ENCODE assay signal across 1 cellular context in genomic region chr5:177497297-177498012, GRCh38.
TF ChIP-seq lines count a peak whose summit lies in the region.

TSS of gene PDLIM7 (minus strand) at chr5:177497604. CDS start at chr5:177496512, 1,092 bp downstream.

TF ChIP-seq in K562, 482 proteins besides CTCF, POLR2A, EP300 and RAD21 (continued from another document and continues in another):
- TF ChIP-seq HES1 (IDR thresholded peaks at IDR 0.05; ENCODE audit: low read depth) = no peak
- TF ChIP-seq FOXA1 (IDR thresholded peaks at IDR 0.05; ENCODE audit: borderline replicate concordance) = no peak
- TF ChIP-seq, protein P1, sequence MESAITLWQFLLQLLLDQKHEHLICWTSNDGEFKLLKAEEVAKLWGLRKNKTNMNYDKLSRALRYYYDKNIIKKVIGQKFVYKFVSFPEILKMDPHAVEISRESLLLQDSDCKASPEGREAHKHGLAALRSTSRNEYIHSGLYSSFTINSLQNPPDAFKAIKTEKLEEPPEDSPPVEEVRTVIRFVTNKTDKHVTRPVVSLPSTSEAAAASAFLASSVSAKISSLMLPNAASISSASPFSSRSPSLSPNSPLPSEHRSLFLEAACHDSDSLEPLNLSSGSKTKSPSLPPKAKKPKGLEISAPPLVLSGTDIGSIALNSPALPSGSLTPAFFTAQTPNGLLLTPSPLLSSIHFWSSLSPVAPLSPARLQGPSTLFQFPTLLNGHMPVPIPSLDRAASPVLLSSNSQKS (CRISPR knock-in tag; IDR thresholded peaks at IDR 0.05) = no peak
- no peak for TF ChIP-seq ZNF764 (CRISPR knock-in tag; IDR thresholded peaks at IDR 0.05; ENCODE audit: low read depth)
- TF ChIP-seq TEAD2 (tag; IDR thresholded peaks at IDR 0.05) = no peak
- TF ChIP-seq E2F3 (CRISPR knock-in tag; IDR thresholded peaks at IDR 0.05) = no peak; the same call in 1 of the 2 replicates
- TF ChIP-seq, protein P2, sequence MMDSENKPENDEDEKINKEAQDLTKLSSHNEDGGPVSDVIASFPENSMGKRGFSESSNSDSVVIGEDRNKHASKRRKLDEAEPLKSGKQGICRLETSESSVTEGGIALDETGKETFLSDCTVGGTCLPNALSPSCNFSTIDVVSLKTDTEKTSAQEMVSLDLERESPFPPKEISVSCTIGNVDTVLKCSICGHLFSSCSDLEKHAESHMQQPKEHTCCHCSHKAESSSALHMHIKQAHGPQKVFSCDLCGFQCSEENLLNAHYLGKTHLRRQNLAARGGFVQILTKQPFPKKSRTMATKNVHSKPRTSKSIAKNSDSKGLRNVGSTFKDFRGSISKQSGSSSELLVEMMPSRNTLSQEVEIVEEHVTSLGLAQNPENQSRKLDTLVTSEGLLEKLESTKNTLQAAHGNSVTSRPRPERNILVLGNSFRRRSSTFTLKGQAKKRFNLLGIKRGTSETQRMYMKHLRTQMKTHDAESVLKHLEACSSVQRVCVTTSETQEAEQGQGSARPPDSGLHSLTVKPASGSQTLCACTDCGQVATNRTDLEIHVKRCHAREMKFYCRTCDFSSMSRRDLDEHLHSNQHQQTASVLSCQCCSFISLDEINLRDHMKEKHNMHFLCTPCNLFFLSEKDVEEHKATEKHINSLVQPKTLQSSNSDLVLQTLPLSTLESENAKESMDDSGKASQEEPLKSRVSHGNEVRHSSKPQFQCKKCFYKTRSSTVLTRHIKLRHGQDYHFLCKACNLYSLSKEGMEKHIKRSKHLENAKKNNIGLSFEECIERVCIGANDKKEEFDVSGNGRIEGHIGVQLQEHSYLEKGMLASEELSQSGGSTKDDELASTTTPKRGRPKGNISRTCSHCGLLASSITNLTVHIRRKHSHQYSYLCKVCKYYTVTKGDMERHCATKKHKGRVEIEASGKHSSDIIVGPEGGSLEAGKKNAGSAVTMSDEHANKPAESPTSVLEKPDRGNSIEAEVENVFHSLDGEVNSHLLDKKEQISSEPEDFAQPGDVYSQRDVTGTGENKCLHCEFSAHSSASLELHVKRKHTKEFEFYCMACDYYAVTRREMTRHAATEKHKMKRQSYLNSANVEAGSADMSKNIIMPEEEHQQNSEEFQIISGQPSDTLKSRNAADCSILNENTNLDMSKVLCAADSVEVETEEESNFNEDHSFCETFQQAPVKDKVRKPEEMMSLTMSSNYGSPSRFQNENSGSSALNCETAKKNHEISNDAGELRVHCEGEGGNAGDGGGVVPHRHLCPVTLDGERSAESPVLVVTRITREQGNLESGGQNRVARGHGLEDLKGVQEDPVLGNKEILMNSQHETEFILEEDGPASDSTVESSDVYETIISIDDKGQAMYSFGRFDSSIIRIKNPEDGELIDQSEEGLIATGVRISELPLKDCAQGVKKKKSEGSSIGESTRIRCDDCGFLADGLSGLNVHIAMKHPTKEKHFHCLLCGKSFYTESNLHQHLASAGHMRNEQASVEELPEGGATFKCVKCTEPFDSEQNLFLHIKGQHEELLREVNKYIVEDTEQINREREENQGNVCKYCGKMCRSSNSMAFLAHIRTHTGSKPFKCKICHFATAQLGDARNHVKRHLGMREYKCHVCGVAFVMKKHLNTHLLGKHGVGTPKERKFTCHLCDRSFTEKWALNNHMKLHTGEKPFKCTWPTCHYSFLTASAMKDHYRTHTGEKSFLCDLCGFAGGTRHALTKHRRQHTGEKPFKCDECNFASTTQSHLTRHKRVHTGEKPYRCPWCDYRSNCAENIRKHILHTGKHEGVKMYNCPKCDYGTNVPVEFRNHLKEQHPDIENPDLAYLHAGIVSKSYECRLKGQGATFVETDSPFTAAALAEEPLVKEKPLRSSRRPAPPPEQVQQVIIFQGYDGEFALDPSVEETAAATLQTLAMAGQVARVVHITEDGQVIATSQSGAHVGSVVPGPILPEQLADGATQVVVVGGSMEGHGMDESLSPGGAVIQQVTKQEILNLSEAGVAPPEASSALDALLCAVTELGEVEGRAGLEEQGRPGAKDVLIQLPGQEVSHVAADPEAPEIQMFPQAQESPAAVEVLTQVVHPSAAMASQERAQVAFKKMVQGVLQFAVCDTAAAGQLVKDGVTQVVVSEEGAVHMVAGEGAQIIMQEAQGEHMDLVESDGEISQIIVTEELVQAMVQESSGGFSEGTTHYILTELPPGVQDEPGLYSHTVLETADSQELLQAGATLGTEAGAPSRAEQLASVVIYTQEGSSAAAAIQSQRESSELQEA (IDR thresholded peaks at IDR 0.05; ENCODE audit: low read depth) = no peak
- TF ChIP-seq NR4A1 (CRISPR knock-in tag; IDR thresholded peaks at IDR 0.05) = no peak
- no peak for TF ChIP-seq NR4A1 (tag; IDR thresholded peaks at IDR 0.05)
- TF ChIP-seq NR2C1 (IDR thresholded peaks at IDR 0.05) = no peak
- TF ChIP-seq NR2C1 (tag; IDR thresholded peaks at IDR 0.05) = no peak
- TF ChIP-seq THAP7 (CRISPR knock-in tag; IDR thresholded peaks at IDR 0.05) = no peak
- TF ChIP-seq CBFA2T2 (conservative IDR thresholded peaks at IDR 0.05) = peak; percentile 18; the same call in 1 of the 2 replicates
- TF ChIP-seq, protein P3, sequence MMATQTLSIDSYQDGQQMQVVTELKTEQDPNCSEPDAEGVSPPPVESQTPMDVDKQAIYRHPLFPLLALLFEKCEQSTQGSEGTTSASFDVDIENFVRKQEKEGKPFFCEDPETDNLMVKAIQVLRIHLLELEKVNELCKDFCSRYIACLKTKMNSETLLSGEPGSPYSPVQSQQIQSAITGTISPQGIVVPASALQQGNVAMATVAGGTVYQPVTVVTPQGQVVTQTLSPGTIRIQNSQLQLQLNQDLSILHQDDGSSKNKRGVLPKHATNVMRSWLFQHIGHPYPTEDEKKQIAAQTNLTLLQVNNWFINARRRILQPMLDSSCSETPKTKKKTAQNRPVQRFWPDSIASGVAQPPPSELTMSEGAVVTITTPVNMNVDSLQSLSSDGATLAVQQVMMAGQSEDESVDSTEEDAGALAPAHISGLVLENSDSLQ (IDR thresholded peaks at IDR 0.05) = 0 out of 2 replicates have a peak, but pooled peaks have one; percentile 16
- no peak for TF ChIP-seq SAP30 (IDR thresholded peaks at IDR 0.05; ENCODE audit: borderline replicate concordance, insufficient read depth, low read depth, low read length, poor library complexity, severe bottlenecking)
- no peak for TF ChIP-seq ARNT (IDR thresholded peaks at IDR 0.05)
- no peak for TF ChIP-seq SMARCC2 (IDR thresholded peaks at IDR 0.05; ENCODE audit: low read depth)
- no peak for TF ChIP-seq ZNF277 (CRISPR knock-in tag; IDR thresholded peaks at IDR 0.05; ENCODE audit: borderline replicate concordance)
- TF ChIP-seq, protein P4, sequence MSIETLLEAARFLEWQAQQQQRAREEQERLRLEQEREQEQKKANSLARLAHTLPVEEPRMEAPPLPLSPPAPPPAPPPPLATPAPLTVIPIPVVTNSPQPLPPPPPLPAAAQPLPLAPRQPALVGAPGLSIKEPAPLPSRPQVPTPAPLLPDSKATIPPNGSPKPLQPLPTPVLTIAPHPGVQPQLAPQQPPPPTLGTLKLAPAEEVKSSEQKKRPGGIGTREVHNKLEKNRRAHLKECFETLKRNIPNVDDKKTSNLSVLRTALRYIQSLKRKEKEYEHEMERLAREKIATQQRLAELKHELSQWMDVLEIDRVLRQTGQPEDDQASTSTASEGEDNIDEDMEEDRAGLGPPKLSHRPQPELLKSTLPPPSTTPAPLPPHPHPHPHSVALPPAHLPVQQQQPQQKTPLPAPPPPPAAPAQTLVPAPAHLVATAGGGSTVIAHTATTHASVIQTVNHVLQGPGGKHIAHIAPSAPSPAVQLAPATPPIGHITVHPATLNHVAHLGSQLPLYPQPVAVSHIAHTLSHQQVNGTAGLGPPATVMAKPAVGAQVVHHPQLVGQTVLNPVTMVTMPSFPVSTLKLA (conservative IDR thresholded peaks at IDR 0.05) = peak; percentile 22 to 41
- no peak for TF ChIP-seq ZNF586 (CRISPR knock-in tag; conservative IDR thresholded peaks at IDR 0.05)
- TF ChIP-seq BRCA1 (IDR thresholded peaks at IDR 0.05) = no peak
- no peak for TF ChIP-seq BRCA1 (CRISPR knock-in tag; IDR thresholded peaks at IDR 0.05)
- TF ChIP-seq NBN (IDR thresholded peaks at IDR 0.05; ENCODE audit: low read depth) = peak; percentile 30; the same call in 1 of the 2 replicates
- TF ChIP-seq ZNF699 (CRISPR knock-in tag; IDR thresholded peaks at IDR 0.05; ENCODE audit: insufficient replicate concordance) = no peak
- peak; percentile 5; the same call in 1 of the 2 replicates for TF ChIP-seq ARID1B (IDR thresholded peaks at IDR 0.05)
- TF ChIP-seq MTA1 (IDR thresholded peaks at IDR 0.05; ENCODE audit: borderline replicate concordance) = peak; percentile 58; the same call in 1 of the 2 replicates
- 0 out of 4 replicates have a peak, but pooled peaks of 1 of the 2 experiments have one; percentile 30 for TF ChIP-seq TRIM24 (IDR thresholded peaks at IDR 0.05)
- TF ChIP-seq DDX20 (tag; IDR thresholded peaks at IDR 0.05; ENCODE audit: low read depth) = no peak
- TF ChIP-seq, protein P5, sequence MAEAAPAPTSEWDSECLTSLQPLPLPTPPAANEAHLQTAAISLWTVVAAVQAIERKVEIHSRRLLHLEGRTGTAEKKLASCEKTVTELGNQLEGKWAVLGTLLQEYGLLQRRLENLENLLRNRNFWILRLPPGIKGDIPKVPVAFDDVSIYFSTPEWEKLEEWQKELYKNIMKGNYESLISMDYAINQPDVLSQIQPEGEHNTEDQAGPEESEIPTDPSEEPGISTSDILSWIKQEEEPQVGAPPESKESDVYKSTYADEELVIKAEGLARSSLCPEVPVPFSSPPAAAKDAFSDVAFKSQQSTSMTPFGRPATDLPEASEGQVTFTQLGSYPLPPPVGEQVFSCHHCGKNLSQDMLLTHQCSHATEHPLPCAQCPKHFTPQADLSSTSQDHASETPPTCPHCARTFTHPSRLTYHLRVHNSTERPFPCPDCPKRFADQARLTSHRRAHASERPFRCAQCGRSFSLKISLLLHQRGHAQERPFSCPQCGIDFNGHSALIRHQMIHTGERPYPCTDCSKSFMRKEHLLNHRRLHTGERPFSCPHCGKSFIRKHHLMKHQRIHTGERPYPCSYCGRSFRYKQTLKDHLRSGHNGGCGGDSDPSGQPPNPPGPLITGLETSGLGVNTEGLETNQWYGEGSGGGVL (CRISPR knock-in tag; IDR thresholded peaks at IDR 0.05) = no peak
- no peak for TF ChIP-seq RREB1 (CRISPR knock-in tag; IDR thresholded peaks at IDR 0.05)
- no peak for TF ChIP-seq MEF2A (IDR thresholded peaks at IDR 0.05; ENCODE audit: control insufficient read depth, low read depth, low read length)
- no peak; the same call in 1 of the 2 replicates for TF ChIP-seq ZBTB17 (CRISPR knock-in tag; IDR thresholded peaks at IDR 0.05)
- no peak for TF ChIP-seq ELF4 (CRISPR knock-in tag; IDR thresholded peaks at IDR 0.05)
- TF ChIP-seq SETDB1 (IDR thresholded peaks at IDR 0.05; ENCODE audit: low read length) = peak; percentile 24
- TF ChIP-seq PURB (CRISPR knock-in tag; IDR thresholded peaks at IDR 0.05; ENCODE audit: low read depth) = no peak
- no peak for TF ChIP-seq BRF1 (IDR thresholded peaks at IDR 0.05; ENCODE audit: borderline replicate concordance, extremely low read depth, insufficient read length)
- TF ChIP-seq ILF3 (IDR thresholded peaks at IDR 0.05; ENCODE audit: borderline replicate concordance) = no peak
- TF ChIP-seq ZFP1 (CRISPR knock-in tag; IDR thresholded peaks at IDR 0.05) = no peak
